In the genomic region with DNA sequence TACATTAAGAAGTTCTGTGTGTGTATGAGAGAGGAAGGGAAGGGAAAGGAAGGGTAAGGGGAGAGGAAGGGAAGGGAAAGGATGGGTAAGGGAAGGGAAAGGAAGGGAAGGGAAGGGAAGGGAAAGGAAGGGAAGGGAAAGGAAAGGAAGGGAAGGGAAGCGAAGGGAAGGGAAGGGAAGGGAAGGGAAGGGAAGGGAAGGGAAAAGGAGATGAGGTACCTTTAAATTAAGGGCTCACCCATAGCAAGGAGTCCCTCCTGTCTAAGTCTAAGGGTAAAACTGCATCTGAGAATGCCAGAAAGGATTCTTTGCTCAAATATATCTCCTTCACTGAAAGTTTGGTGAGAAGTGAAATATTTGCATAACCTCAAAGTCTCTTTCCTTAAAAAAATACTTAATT, we compare ENCODE assay signal across 2 cellular contexts.
TF ChIP-seq lines count a peak whose summit lies in the region.

No MANE protein-coding gene starts in this region.

TF ChIP-seq in HepG2, 621 proteins besides CTCF, POLR2A, EP300 and RAD21 (continued from another document):
- TF ChIP-seq, protein P1, sequence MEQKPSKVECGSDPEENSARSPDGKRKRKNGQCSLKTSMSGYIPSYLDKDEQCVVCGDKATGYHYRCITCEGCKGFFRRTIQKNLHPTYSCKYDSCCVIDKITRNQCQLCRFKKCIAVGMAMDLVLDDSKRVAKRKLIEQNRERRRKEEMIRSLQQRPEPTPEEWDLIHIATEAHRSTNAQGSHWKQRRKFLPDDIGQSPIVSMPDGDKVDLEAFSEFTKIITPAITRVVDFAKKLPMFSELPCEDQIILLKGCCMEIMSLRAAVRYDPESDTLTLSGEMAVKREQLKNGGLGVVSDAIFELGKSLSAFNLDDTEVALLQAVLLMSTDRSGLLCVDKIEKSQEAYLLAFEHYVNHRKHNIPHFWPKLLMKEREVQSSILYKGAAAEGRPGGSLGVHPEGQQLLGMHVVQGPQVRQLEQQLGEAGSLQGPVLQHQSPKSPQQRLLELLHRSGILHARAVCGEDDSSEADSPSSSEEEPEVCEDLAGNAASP (CRISPR knock-in tag; IDR thresholded peaks at IDR 0.05; ENCODE audit: borderline replicate concordance) = no peak
- TF ChIP-seq, protein P2, sequence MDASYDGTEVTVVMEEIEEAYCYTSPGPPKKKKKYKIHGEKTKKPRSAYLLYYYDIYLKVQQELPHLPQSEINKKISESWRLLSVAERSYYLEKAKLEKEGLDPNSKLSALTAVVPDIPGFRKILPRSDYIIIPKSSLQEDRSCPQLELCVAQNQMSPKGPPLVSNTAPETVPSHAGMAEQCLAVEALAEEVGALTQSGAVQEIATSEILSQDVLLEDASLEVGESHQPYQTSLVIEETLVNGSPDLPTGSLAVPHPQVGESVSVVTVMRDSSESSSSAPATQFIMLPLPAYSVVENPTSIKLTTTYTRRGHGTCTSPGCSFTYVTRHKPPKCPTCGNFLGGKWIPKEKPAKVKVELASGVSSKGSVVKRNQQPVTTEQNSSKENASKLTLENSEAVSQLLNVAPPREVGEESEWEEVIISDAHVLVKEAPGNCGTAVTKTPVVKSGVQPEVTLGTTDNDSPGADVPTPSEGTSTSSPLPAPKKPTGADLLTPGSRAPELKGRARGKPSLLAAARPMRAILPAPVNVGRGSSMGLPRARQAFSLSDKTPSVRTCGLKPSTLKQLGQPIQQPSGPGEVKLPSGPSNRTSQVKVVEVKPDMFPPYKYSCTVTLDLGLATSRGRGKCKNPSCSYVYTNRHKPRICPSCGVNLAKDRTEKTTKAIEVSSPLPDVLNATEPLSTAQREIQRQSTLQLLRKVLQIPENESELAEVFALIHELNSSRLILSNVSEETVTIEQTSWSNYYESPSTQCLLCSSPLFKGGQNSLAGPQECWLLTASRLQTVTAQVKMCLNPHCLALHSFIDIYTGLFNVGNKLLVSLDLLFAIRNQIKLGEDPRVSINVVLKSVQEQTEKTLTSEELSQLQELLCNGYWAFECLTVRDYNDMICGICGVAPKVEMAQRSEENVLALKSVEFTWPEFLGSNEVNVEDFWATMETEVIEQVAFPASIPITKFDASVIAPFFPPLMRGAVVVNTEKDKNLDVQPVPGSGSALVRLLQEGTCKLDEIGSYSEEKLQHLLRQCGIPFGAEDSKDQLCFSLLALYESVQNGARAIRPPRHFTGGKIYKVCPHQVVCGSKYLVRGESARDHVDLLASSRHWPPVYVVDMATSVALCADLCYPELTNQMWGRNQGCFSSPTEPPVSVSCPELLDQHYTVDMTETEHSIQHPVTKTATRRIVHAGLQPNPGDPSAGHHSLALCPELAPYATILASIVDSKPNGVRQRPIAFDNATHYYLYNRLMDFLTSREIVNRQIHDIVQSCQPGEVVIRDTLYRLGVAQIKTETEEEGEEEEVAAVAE (CRISPR knock-in tag; IDR thresholded peaks at IDR 0.05; ENCODE audit: borderline replicate concordance) = no peak
- no peak for TF ChIP-seq IKZF1 (IDR thresholded peaks at IDR 0.05)
- TF ChIP-seq, protein P3, sequence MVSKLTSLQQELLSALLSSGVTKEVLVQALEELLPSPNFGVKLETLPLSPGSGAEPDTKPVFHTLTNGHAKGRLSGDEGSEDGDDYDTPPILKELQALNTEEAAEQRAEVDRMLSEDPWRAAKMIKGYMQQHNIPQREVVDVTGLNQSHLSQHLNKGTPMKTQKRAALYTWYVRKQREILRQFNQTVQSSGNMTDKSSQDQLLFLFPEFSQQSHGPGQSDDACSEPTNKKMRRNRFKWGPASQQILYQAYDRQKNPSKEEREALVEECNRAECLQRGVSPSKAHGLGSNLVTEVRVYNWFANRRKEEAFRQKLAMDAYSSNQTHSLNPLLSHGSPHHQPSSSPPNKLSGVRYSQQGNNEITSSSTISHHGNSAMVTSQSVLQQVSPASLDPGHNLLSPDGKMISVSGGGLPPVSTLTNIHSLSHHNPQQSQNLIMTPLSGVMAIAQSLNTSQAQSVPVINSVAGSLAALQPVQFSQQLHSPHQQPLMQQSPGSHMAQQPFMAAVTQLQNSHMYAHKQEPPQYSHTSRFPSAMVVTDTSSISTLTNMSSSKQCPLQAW (CRISPR knock-in tag; IDR thresholded peaks at IDR 0.05) = no peak
- peak; percentile 99 for TF ChIP-seq HNRNPK (IDR thresholded peaks at IDR 0.05; ENCODE audit: low read depth, low read length, poor library complexity, severe bottlenecking)
- no peak for TF ChIP-seq ZNF430 (CRISPR knock-in tag; IDR thresholded peaks at IDR 0.05)
- no peak for TF ChIP-seq KLF11 (CRISPR knock-in tag; IDR thresholded peaks at IDR 0.05)
- no peak for TF ChIP-seq ISL2 (CRISPR knock-in tag; IDR thresholded peaks at IDR 0.05)

TF ChIP-seq in K562, 482 proteins besides CTCF, POLR2A, EP300 and RAD21 (continued from another document and continues in another):
- TF ChIP-seq HNRNPK (IDR thresholded peaks at IDR 0.05; ENCODE audit: low read depth, low read length, poor library complexity, severe bottlenecking) = peak; percentile 73
- TF ChIP-seq, protein P4, sequence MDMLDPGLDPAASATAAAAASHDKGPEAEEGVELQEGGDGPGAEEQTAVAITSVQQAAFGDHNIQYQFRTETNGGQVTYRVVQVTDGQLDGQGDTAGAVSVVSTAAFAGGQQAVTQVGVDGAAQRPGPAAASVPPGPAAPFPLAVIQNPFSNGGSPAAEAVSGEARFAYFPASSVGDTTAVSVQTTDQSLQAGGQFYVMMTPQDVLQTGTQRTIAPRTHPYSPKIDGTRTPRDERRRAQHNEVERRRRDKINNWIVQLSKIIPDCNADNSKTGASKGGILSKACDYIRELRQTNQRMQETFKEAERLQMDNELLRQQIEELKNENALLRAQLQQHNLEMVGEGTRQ (CRISPR knock-in tag; IDR thresholded peaks at IDR 0.05) = no peak
- TF ChIP-seq, protein P5, sequence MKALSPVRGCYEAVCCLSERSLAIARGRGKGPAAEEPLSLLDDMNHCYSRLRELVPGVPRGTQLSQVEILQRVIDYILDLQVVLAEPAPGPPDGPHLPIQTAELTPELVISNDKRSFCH (CRISPR knock-in tag; IDR thresholded peaks at IDR 0.05) = no peak
- TF ChIP-seq, protein P5 (tag; IDR thresholded peaks at IDR 0.05) = no peak
- TF ChIP-seq, protein P6, sequence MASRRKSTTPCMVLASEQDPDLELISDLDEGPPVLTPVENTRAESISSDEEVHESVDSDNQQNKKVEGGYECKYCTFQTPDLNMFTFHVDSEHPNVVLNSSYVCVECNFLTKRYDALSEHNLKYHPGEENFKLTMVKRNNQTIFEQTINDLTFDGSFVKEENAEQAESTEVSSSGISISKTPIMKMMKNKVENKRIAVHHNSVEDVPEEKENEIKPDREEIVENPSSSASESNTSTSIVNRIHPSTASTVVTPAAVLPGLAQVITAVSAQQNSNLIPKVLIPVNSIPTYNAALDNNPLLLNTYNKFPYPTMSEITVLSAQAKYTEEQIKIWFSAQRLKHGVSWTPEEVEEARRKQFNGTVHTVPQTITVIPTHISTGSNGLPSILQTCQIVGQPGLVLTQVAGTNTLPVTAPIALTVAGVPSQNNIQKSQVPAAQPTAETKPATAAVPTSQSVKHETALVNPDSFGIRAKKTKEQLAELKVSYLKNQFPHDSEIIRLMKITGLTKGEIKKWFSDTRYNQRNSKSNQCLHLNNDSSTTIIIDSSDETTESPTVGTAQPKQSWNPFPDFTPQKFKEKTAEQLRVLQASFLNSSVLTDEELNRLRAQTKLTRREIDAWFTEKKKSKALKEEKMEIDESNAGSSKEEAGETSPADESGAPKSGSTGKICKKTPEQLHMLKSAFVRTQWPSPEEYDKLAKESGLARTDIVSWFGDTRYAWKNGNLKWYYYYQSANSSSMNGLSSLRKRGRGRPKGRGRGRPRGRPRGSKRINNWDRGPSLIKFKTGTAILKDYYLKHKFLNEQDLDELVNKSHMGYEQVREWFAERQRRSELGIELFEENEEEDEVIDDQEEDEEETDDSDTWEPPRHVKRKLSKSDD (conservative IDR thresholded peaks at IDR 0.05; ENCODE audit: low read length) = no peak
- TF ChIP-seq NELFE (IDR thresholded peaks at IDR 0.05; ENCODE audit: insufficient read depth, insufficient read length) = no peak
- TF ChIP-seq, protein P7, sequence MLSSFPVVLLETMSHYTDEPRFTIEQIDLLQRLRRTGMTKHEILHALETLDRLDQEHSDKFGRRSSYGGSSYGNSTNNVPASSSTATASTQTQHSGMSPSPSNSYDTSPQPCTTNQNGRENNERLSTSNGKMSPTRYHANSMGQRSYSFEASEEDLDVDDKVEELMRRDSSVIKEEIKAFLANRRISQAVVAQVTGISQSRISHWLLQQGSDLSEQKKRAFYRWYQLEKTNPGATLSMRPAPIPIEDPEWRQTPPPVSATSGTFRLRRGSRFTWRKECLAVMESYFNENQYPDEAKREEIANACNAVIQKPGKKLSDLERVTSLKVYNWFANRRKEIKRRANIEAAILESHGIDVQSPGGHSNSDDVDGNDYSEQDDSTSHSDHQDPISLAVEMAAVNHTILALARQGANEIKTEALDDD (IDR thresholded peaks at IDR 0.05) = no peak
- TF ChIP-seq, protein P8, sequence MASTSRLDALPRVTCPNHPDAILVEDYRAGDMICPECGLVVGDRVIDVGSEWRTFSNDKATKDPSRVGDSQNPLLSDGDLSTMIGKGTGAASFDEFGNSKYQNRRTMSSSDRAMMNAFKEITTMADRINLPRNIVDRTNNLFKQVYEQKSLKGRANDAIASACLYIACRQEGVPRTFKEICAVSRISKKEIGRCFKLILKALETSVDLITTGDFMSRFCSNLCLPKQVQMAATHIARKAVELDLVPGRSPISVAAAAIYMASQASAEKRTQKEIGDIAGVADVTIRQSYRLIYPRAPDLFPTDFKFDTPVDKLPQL (IDR thresholded peaks at IDR 0.05; ENCODE audit: extremely low read depth, insufficient read length) = no peak
- peak; percentile 88 for TF ChIP-seq PCBP2 (IDR thresholded peaks at IDR 0.05; ENCODE audit: low read depth, low read length, poor library complexity, severe bottlenecking)
- TF ChIP-seq C11orf30 (IDR thresholded peaks at IDR 0.05; ENCODE audit: low read depth) = no peak
- no peak for TF ChIP-seq TSC22D4 (tag; IDR thresholded peaks at IDR 0.05)
- TF ChIP-seq HDGF (IDR thresholded peaks at IDR 0.05) = no peak
- no peak for TF ChIP-seq SUPT5H (IDR thresholded peaks at IDR 0.05)
- TF ChIP-seq PCBP1 (IDR thresholded peaks at IDR 0.05; ENCODE audit: low read depth, low read length, poor library complexity, severe bottlenecking) = peak; percentile 66
- no peak for TF ChIP-seq STAT5B (CRISPR knock-in tag; IDR thresholded peaks at IDR 0.05)
- TF ChIP-seq, protein P9, sequence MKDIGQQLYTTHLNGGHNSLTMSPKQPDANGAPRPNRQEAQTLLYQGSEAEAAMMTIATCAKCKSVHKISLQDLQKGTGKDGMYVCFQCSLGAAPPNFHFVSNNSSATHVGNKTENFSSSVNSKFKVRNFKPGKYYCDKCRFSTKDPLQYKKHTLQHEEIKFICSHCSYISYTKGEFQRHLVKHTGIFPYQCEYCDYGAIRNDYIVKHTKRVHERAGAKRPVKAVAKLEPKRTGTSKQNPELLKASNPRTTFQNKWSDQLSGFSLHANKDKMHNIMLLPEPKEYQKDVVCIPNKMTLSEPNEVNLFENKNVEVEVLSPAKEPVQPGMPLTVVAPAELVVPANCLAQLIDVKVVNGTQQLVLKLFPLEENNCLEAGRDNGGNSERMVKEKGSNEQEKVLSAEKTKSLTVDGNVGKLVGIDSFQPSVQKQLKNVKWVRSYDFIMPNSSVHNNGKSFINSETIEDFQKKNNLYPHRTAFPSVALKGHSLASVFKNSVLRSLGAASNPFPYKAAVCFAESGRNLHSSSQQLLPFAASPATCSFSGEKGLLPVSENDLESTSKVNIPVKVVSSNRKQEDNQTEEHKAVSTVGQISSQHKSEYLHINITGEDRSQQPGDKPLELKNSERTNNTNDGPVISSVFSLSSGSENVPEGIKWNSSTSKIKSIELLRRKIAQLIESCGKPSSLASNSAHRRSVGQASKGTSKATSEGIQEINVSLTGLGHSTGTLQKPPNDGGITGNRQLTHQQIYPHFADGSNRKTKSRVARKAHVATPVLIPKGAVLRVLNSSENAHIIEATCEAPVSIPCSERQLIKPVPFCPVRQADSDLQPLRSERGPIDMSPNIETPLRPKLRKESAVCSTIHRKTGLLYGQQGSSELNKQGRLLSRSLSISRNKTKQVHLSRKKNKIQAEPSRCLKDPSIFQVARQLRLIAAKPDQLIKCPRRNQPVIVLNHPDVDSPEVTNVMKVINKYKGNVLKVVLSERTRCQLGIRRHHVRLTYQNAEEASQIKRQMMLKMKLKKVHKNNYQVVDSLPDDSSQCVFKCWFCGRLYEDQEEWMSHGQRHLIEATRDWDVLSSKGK (CRISPR knock-in tag; IDR thresholded peaks at IDR 0.05) = no peak
- TF ChIP-seq HMGN3 (IDR thresholded peaks at IDR 0.05; ENCODE audit: borderline replicate concordance, extremely low read depth, insufficient read length, low read depth, low read length) = no peak
- TF ChIP-seq, protein P10, sequence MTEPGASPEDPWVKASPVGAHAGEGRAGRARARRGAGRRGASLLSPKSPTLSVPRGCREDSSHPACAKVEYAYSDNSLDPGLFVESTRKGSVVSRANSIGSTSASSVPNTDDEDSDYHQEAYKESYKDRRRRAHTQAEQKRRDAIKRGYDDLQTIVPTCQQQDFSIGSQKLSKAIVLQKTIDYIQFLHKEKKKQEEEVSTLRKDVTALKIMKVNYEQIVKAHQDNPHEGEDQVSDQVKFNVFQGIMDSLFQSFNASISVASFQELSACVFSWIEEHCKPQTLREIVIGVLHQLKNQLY (CRISPR knock-in tag; conservative IDR thresholded peaks at IDR 0.05) = no peak
- TF ChIP-seq EHMT2 (IDR thresholded peaks at IDR 0.05) = no peak
- TF ChIP-seq KDM5B (IDR thresholded peaks at IDR 0.05; ENCODE audit: insufficient replicate concordance, low read depth, low read length) = no peak
